ENCODE assay signal across 19 cellular contexts in the genomic region with DNA sequence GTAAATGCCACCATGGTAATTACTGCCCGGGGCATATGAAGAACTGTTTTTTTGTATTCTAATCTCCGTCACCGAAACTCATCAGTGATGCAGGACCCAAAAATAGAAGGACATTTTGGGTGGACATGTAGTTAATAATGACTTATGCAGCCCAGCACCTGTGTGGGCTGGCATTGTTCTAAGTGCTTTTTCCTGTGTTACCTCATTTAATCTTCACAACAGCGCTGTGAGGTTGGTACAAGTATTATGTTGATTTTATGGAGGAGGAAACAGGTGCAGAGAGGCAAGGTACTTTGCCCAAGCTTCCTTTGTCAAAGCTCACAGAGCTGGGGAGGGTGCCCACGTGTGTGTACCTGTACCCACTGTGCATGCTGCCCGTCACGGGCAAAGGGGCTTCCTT. TPM values are rescaled to one million over a fixed set of nuclear protein-coding genes. Genes with fewer than 3 reads are reported as not detected.
A peak's percentile ranks its signal among the peaks of the same experiment; 100 is the strongest.
DNase-seq lines count a peak whose midpoint lies in the region; ATAC-seq, FAIRE-seq and TF ChIP-seq lines count a peak whose summit lies in the region.
"Had no signal": no experiment of that assay in that cellular context is flagged by ENCODE, and none has a peak within 500 bp of the region (broad histone marks: within the 10 kb centered on the region; RNA-seq: fewer than 3 reads in every experiment).

No MANE protein-coding gene starts in this region.

- no peak overlapping the region for H4K5ac ChIP-seq in H9 (ENCODE audit: insufficient read length, low read depth, low read length)

- no peak overlapping the region for H3T11ph ChIP-seq in H9 (ENCODE audit: low read length)

- no peak overlapping the region for H2BK20ac ChIP-seq in H9 (ENCODE audit: low read depth, low read length, poor library complexity, severe bottlenecking)

- no peaks in the 10 kb centered on the region for H3K27me3 Mint-ChIP-seq in H9 (ENCODE audit: low read depth)
- no peaks in the 10 kb centered on the region for H3K27me3 Mint-ChIP-seq in activated CD8-positive, alpha-beta T cell treated with anti-CD3 and anti-CD28 coated beads for 36 hours
- H3K27me3 Mint-ChIP-seq: memory B cell had no signal

- no peak overlapping the region for H2BK12ac ChIP-seq in H9 (ENCODE audit: insufficient read length, low read depth, low read length)

- peak overlapping the region; percentile 3 to 53 (median 29); a peak in 2 of 7 replicates for H3K27ac Mint-ChIP-seq in H9
- H3K27ac Mint-ChIP-seq in activated CD8-positive, alpha-beta T cell treated with anti-CD3 and anti-CD28 coated beads for 36 hours = no peak overlapping the region
- H3K27ac Mint-ChIP-seq: memory B cell had no signal

- BruUV-seq in endothelial cell of umbilical vein (replicated peaks; lab: Mats Ljungman, UMichigan) = no TSS peak

- peaks cover 6 to 77% (median 23%) of the 10 kb centered on the region in 10 experiments; a peak in 16 of 20 replicates for H3K4me1 ChIP-seq in BLaER1 treated with 17β-estradiol and CSF1 and Interleukin-3, amounts not matched to agents 10 nM and 100 nM
- H3K4me1 ChIP-seq in H9 (ENCODE audit: insufficient read depth, low read length) (peaks cover 3% of the 10 kb centered on the region; the same call in 1 of the 2 replicates), endothelial cell of umbilical vein (ENCODE audit: control insufficient read depth, extremely low read depth, insufficient read depth, low read length) (no peaks in the 10 kb centered on the region)

- no peaks in the 10 kb centered on the region for H3K23me2 ChIP-seq in H9 (ENCODE audit: insufficient read length, low read depth, low read length, poor library complexity, severe bottlenecking)

- no peaks in the 10 kb centered on the region for H3K27me3 ChIP-seq in BLaER1 treated with 17β-estradiol and CSF1 and Interleukin-3, amounts not matched to agents 10 nM and 100 nM
- H3K27me3 ChIP-seq in H9 (ENCODE audit: insufficient read depth, low read length) = no peaks in the 10 kb centered on the region
- H3K27me3 ChIP-seq in endothelial cell of umbilical vein (ENCODE audit: control insufficient read depth in 2 of 2, insufficient read depth in 2 of 2, low read length in 2 of 2) = no peaks in the 10 kb centered on the region
- H3K27me3 ChIP-seq: right lobe of liver had no signal

- no peak for ATAC-seq in activated CD8-positive, alpha-beta T cell treated with anti-CD3 and anti-CD28 coated beads for 36 hours
- no peak for ATAC-seq in HG03025 (IDR thresholded peaks at IDR 0.05; ENCODE audit: low FRiP score, unreplicated experiment)

- H4K91ac ChIP-seq in H9 (ENCODE audit: insufficient read length, low read depth, low read length) = no peak overlapping the region

- H3K18ac ChIP-seq in H9 (ENCODE audit: insufficient read length, low read depth, low read length) = no peak overlapping the region

- POLR2A ChIA-PET in endothelial cell of umbilical vein (lab: Charles Lee) = no interaction called here
- POLR2A ChIA-PET in activated CD8-positive, alpha-beta T cell treated with anti-CD3 and anti-CD28 coated beads for 36 hours (lab: Charles Lee) = no interaction called here

- no peak for TF ChIP-seq CTCF in H9 (conservative IDR thresholded peaks at IDR 0.05)
- TF ChIP-seq CTCF in endothelial cell of umbilical vein (IDR thresholded peaks at IDR 0.05; ENCODE audit: extremely low read depth in 1 of 2, insufficient read depth in 1 of 2, low read depth in 1 of 2, low read length in 2 of 2) = no peak
- no peak for TF ChIP-seq CTCF in activated CD8-positive, alpha-beta T cell treated with anti-CD3 and anti-CD28 coated beads for 36 hours (IDR thresholded peaks at IDR 0.05)

- H3K4me2 ChIP-seq in BLaER1 treated with 17β-estradiol and CSF1 and Interleukin-3, amounts not matched to agents 10 nM and 100 nM = peak overlapping the region in 7 of 11 experiments; percentile 26 to 88 (median 69); a peak in 10 of 22 replicates
- H3K4me2 ChIP-seq in H9 (ENCODE audit: insufficient read depth, insufficient read length, low read length) = no peak overlapping the region
- no peak overlapping the region for H3K4me2 ChIP-seq in endothelial cell of umbilical vein (ENCODE audit: insufficient read depth, low read length)

- no peak overlapping the region for H3K14ac ChIP-seq in H9 (ENCODE audit: insufficient read depth, low read length)

- no peaks in the 10 kb centered on the region for H3K9me3 Mint-ChIP-seq in H9
- H3K9me3 Mint-ChIP-seq in activated CD8-positive, alpha-beta T cell treated with anti-CD3 and anti-CD28 coated beads for 36 hours = no peaks in the 10 kb centered on the region
- H3K9me3 Mint-ChIP-seq: memory B cell had no signal

- no peak overlapping the region for H3K4me3 Mint-ChIP-seq in H9
- no peak overlapping the region for H3K4me3 Mint-ChIP-seq in activated CD8-positive, alpha-beta T cell treated with anti-CD3 and anti-CD28 coated beads for 36 hours
- H3K4me3 Mint-ChIP-seq: memory B cell had no signal

- no peak overlapping the region for H2BK15ac ChIP-seq in H9 (ENCODE audit: low read depth, low read length)

- no peaks in the 10 kb centered on the region; a peak in 1 of 22 replicates for H3K9me3 ChIP-seq in BLaER1 treated with 17β-estradiol and CSF1 and Interleukin-3, amounts not matched to agents 10 nM and 100 nM (replicated peaks in 1 of 11)
- H3K9me3 ChIP-seq in H9 (ENCODE audit: control insufficient read depth, low read depth, low read length) (no peaks in the 10 kb centered on the region), endothelial cell of umbilical vein (replicated peaks; ENCODE audit: control insufficient read depth, insufficient read depth, low read length) (no peaks in the 10 kb centered on the region)
- H3K9me3 ChIP-seq: right lobe of liver, thoracic aorta had no signal

- no CpG with 5 or more reads among the region's 7 CpGs for WGBS in H9 (ENCODE audit: extremely low coverage, insufficient read length, low lambda C conversion rate)

- dilution Hi-C loops in endothelial cell of umbilical vein (cut with MboI; ENCODE audit: extremely low pct_ligation_motif_present, low sequenced_read_pairs) = no loop called here

- H2BK120ac ChIP-seq in H9 (ENCODE audit: low read depth, low read length, poor library complexity, severe bottlenecking) = no peak overlapping the region

- FAIRE-seq in endothelial cell of umbilical vein (lab: Jason Lieb, UNC) = peak; percentile 47
- FAIRE-seq: A204.1 had no signal

- H2BK5ac ChIP-seq in H9 (ENCODE audit: insufficient read length, low read length) = no peak overlapping the region

- no peak overlapping the region for H3K9ac ChIP-seq in BLaER1 treated with 17β-estradiol and CSF1 and Interleukin-3, amounts not matched to agents 10 nM and 100 nM
- H3K9ac ChIP-seq in H9 (ENCODE audit: extremely low read depth, insufficient read length, low read length) (no peak overlapping the region), endothelial cell of umbilical vein (replicated peaks; ENCODE audit: extremely low read depth, insufficient read depth, low read length) (no peak overlapping the region)

- intact Hi-C loops in endothelial cell of umbilical vein (cut with micrococcal nuclease) (no loop called here), posterior cingulate gyrus (cut with DNase I) (no loop called here)
- intact Hi-C loops in activated CD8-positive, alpha-beta T cell treated with anti-CD3 and anti-CD28 coated beads for 36 hours (cut with micrococcal nuclease) = no loop called here

- H4K8ac ChIP-seq in H9 (replicated peaks; ENCODE audit: insufficient read length, low read depth, low read length) = no peak overlapping the region

- no peaks in the 10 kb centered on the region; a peak in 1 of 22 replicates for H3K36me3 ChIP-seq in BLaER1 treated with 17β-estradiol and CSF1 and Interleukin-3, amounts not matched to agents 10 nM and 100 nM
- H3K36me3 ChIP-seq in endothelial cell of umbilical vein (ENCODE audit: control insufficient read depth in 2 of 2, extremely low read depth in 1 of 2, insufficient read depth in 2 of 2, low read length in 2 of 2) = peaks cover 0 to 5% of the 10 kb centered on the region in 2 experiments
- H3K36me3 ChIP-seq: right lobe of liver, thoracic aorta had no signal

- no peak overlapping the region for H3K4ac ChIP-seq in H9 (ENCODE audit: low read depth, low read length)

- peaks cover 3% of the 10 kb centered on the region; the same call in 1 of the 2 replicates for H3K79me2 ChIP-seq in H9 (ENCODE audit: insufficient read depth, low read length)
- H3K79me2 ChIP-seq in endothelial cell of umbilical vein (ENCODE audit: control insufficient read depth, insufficient read depth, low read length) = no peaks in the 10 kb centered on the region

- no peak overlapping the region for H3K23ac ChIP-seq in H9 (ENCODE audit: insufficient read length, low read depth, low read length)

- CTCF ChIA-PET in endothelial cell of umbilical vein (lab: Charles Lee) = interaction anchor here (1.1 to 4.6 kb wide), 4 partner anchors 10 to 17 kb away, joined by 3 to 13 read pairs (median 8); no protein-coding TSS in a partner anchor
- CTCF ChIA-PET in activated CD8-positive, alpha-beta T cell treated with anti-CD3 and anti-CD28 coated beads for 36 hours (lab: Charles Lee) = no interaction called here

- H3K27ac ChIP-seq in BLaER1 treated with 17β-estradiol and CSF1 and Interleukin-3, amounts not matched to agents 10 nM and 100 nM = peak overlapping the region in 3 of 11 experiments; percentile 83 to 89 (median 88); a peak in 4 of 22 replicates
- H3K27ac ChIP-seq in H9 (ENCODE audit: insufficient read length, low read depth, low read length) (no peak overlapping the region), endothelial cell of umbilical vein (ENCODE audit: insufficient read depth, low read depth, low read length) (no peak overlapping the region)
- H3K27ac ChIP-seq: thoracic aorta had no signal

- H3K4me1 Mint-ChIP-seq in H9 = peaks cover 7 to 10% of the 10 kb centered on the region in 2 experiments; a peak in 3 of 4 replicates
- no peaks in the 10 kb centered on the region for H3K4me1 Mint-ChIP-seq in activated CD8-positive, alpha-beta T cell treated with anti-CD3 and anti-CD28 coated beads for 36 hours (ENCODE audit: low read depth)
- H3K4me1 Mint-ChIP-seq: memory B cell had no signal

- peaks cover 11% of the 10 kb centered on the region for H3K79me1 ChIP-seq in H9 (ENCODE audit: insufficient read depth, low read depth, low read length, poor library complexity, severe bottlenecking)

- peaks cover 0 to 15% (median 0%) of the 10 kb centered on the region in 11 experiments; a peak in 1 of 22 replicates for H4K20me1 ChIP-seq in BLaER1 treated with 17β-estradiol and CSF1 and Interleukin-3, amounts not matched to agents 10 nM and 100 nM
- H4K20me1 ChIP-seq in H9 (ENCODE audit: control insufficient read depth, insufficient read depth, insufficient read length) (no peaks in the 10 kb centered on the region), endothelial cell of umbilical vein (replicated peaks; ENCODE audit: control insufficient read depth, extremely low read depth, insufficient read depth, low read length) (no peaks in the 10 kb centered on the region)

- no peak overlapping the region for H2AK5ac ChIP-seq in H9 (ENCODE audit: insufficient read length, low read length)

- peaks cover 5 to 12% (median 6%) of the 10 kb centered on the region in 3 experiments for H3K36me3 Mint-ChIP-seq in H9 (ENCODE audit: insufficient read depth in 1 of 3, low read depth in 3 of 3)
- H3K36me3 Mint-ChIP-seq in activated CD8-positive, alpha-beta T cell treated with anti-CD3 and anti-CD28 coated beads for 36 hours (ENCODE audit: low read depth) = no peaks in the 10 kb centered on the region
- H3K36me3 Mint-ChIP-seq: memory B cell had no signal

- DNase-seq in H9 = no peak
- peak; percentile 15 for DNase-seq in NCI-H2196 treated with DMSO at 0.1 percent for 48 hours (lab: John Stamatoyannopoulos, UW; ENCODE audit: unreplicated experiment)
- DNase-seq in endothelial cell of umbilical vein (ENCODE audit: low read depth, low spot score) = peak; percentile 61
- no peak for DNase-seq in activated CD8-positive, alpha-beta T cell treated with anti-CD3 and anti-CD28 coated beads for 36 hours
- DNase-seq in germinal center (ENCODE audit: low spot score) = no peak
- no peak for DNase-seq in posterior cingulate gyrus
- DNase-seq: activated gamma-delta T cell; aorta; HCEC 1CT; IMR-90; NCI-H1048; NCI-H526; right lobe of liver; stimulated activated CD4-positive, alpha-beta T cell treated with anti-CD3 and anti-CD28 coated beads, Interleukin-4, amount 100 ng/mL, for 24 hours had no signal

- H3K9me1 ChIP-seq in endothelial cell of umbilical vein (replicated peaks; ENCODE audit: control insufficient read depth, extremely low read depth, insufficient read depth, low read length) = no peaks in the 10 kb centered on the region

- no peak for TF ChIP-seq POLR2A in endothelial cell of umbilical vein (IDR thresholded peaks at IDR 0.05; ENCODE audit: low read depth, low read length)

- H3K4me3 ChIP-seq in BLaER1 treated with 17β-estradiol and CSF1 and Interleukin-3, amounts not matched to agents 10 nM and 100 nM = no peak overlapping the region
- H3K4me3 ChIP-seq in endothelial cell of umbilical vein (replicated peaks in 1 of 3; ENCODE audit: insufficient read depth in 1 of 3, low read depth in 1 of 3, low read length in 3 of 3) = no peak overlapping the region
- H3K4me3 ChIP-seq: right lobe of liver, thoracic aorta had no signal

- H2AFZ ChIP-seq in H9 (ENCODE audit: low read length) (no peak overlapping the region), endothelial cell of umbilical vein (ENCODE audit: low read depth, low read length) (no peak overlapping the region)

- no peak overlapping the region for H3K56ac ChIP-seq in H9 (ENCODE audit: insufficient read length, low read depth, low read length)

RNA-seq across cellular contexts. Expression of a gene that starts 58.4 kb away (rescaled TPM):
- total RNA-seq in H9 (2021) (78.3 and 79.4 TPM in 2 replicates), endothelial cell of umbilical vein (93.4 and 119 TPM in 2 replicates)
- 56.7 and 58.9 TPM in 2 replicates for polyA plus RNA-seq in endothelial cell of umbilical vein
- 49.4 and 50.2 TPM in 2 replicates for polyA plus RNA-seq in endothelial cell of umbilical vein (2011; cell fraction: cytosol; rRNA removed)
- 207 and 208 TPM in 2 replicates for polyA plus RNA-seq in endothelial cell of umbilical vein (2011; cell fraction: nucleus; rRNA removed)
- 43.2 and 48.0 TPM in 2 replicates for polyA plus RNA-seq in endothelial cell of umbilical vein (2012)
- polyA minus RNA-seq in endothelial cell of umbilical vein = 214 and 217 TPM in 2 replicates
- 3.2 TPM for polyA minus RNA-seq in endothelial cell of umbilical vein (2011; cell fraction: cytosol; rRNA and poly(A)+ RNA removed)
- 218 and 257 TPM in 2 replicates for polyA minus RNA-seq in endothelial cell of umbilical vein (2011; cell fraction: nucleus; rRNA and poly(A)+ RNA removed)
- total RNA-seq in activated CD8-positive, alpha-beta T cell treated with anti-CD3 and anti-CD28 coated beads for 36 hours = 1 to 10 TPM; 1.7 to 2.1 TPM

Comparison
In these comparisons a context has a peak if more than half of its experiments do, and no peak if none do; other contexts are left out.
1. H3K4me2 ChIP-seq: peak in BLaER1 treated with 17β-estradiol and CSF1 and Interleukin-3, amounts not matched to agents 10 nM and 100 nM (7 of 11); none in H9 (single experiment) and endothelial cell of umbilical vein (single experiment).
2. DNase-seq: peak in NCI-H2196 treated with DMSO at 0.1 percent for 48 hours (single experiment) and endothelial cell of umbilical vein (single experiment); none in H9 (single experiment), activated CD8-positive, alpha-beta T cell treated with anti-CD3 and anti-CD28 coated beads for 36 hours (single experiment), germinal center (single experiment) and posterior cingulate gyrus (0 of 10).
3. RNA of a gene that starts 58.4 kb away (total RNA-seq): 93.4 to 119 TPM in endothelial cell of umbilical vein and 78.3 to 79.4 TPM in H9; 1.7 to 2.1 TPM in activated CD8-positive, alpha-beta T cell treated with anti-CD3 and anti-CD28 coated beads for 36 hours; every median in the first group is over 10 times any median in the second.